In genomic region chr1:17045623-17046022, GRCh38 we compare ENCODE assay signal across 10 cellular contexts. TPM values are rescaled to one million over a fixed set of nuclear protein-coding genes. Genes with fewer than 3 reads are reported as not detected.
DNase-seq lines count a peak whose midpoint lies in the region; ATAC-seq and TF ChIP-seq lines count a peak whose summit lies in the region.
"Had no signal": no experiment of that assay in that cellular context is flagged by ENCODE, and none has a peak within 500 bp of the region (broad histone marks: within the 10 kb centered on the region; RNA-seq: fewer than 3 reads in every experiment).

No MANE protein-coding gene starts in this region.

- peaks cover 15% of the 10 kb centered on the region for H3K4me1 Mint-ChIP-seq in activated CD4-positive, alpha-beta T cell treated with anti-CD3 and anti-CD28 coated beads, Interleukin-2, amount 10 ng/mL, durations not matched to agents 7 days and 5 days
- H3K4me1 Mint-ChIP-seq in activated CD8-positive, alpha-beta T cell treated with anti-CD3 and anti-CD28 coated beads, Interleukin-2, amount 10 ng/mL, durations not matched to agents 7 days and 5 days (ENCODE audit: low read depth) = peaks cover 19% of the 10 kb centered on the region
- H3K4me1 Mint-ChIP-seq in immature natural killer cell = peaks cover 7 to 14% of the 10 kb centered on the region in 2 donors

- H3K4me3 Mint-ChIP-seq in activated CD4-positive, alpha-beta T cell treated with anti-CD3 and anti-CD28 coated beads, Interleukin-2, amount 10 ng/mL, durations not matched to agents 7 days and 5 days = no peak overlapping the region
- H3K4me3 Mint-ChIP-seq in activated CD8-positive, alpha-beta T cell treated with anti-CD3 and anti-CD28 coated beads, Interleukin-2, amount 10 ng/mL, durations not matched to agents 7 days and 5 days = no peak overlapping the region
- peak overlapping the region in 1 of 5 donors; percentile 46 for H3K4me3 Mint-ChIP-seq in immature natural killer cell

- no peaks in the 10 kb centered on the region for H3K27me3 Mint-ChIP-seq in activated CD4-positive, alpha-beta T cell treated with anti-CD3 and anti-CD28 coated beads, Interleukin-2, amount 10 ng/mL, durations not matched to agents 7 days and 5 days
- no peaks in the 10 kb centered on the region for H3K27me3 Mint-ChIP-seq in activated CD8-positive, alpha-beta T cell treated with anti-CD3 and anti-CD28 coated beads, Interleukin-2, amount 10 ng/mL, durations not matched to agents 7 days and 5 days (ENCODE audit: low read depth)
- peaks cover 0 to 1% (median 0%) of the 10 kb centered on the region in 3 donors for H3K27me3 Mint-ChIP-seq in immature natural killer cell (ENCODE audit: low read depth in 3 of 3)

- no peak for ATAC-seq in activated CD8-positive, alpha-beta T cell treated with anti-CD3 and anti-CD28 coated beads, Interleukin-2, amount 10 ng/mL, durations not matched to agents 7 days and 5 days

- H3K9me3 Mint-ChIP-seq in activated CD4-positive, alpha-beta T cell treated with anti-CD3 and anti-CD28 coated beads, Interleukin-2, amount 10 ng/mL, durations not matched to agents 7 days and 5 days = no peaks in the 10 kb centered on the region
- no peaks in the 10 kb centered on the region for H3K9me3 Mint-ChIP-seq in activated CD8-positive, alpha-beta T cell treated with anti-CD3 and anti-CD28 coated beads, Interleukin-2, amount 10 ng/mL, durations not matched to agents 7 days and 5 days (ENCODE audit: insufficient read depth)
- no peaks in the 10 kb centered on the region for H3K9me3 Mint-ChIP-seq in immature natural killer cell

- peaks cover 26% of the 10 kb centered on the region for H3K36me3 Mint-ChIP-seq in activated CD4-positive, alpha-beta T cell treated with anti-CD3 and anti-CD28 coated beads, Interleukin-2, amount 10 ng/mL, durations not matched to agents 7 days and 5 days (ENCODE audit: low read depth)
- H3K36me3 Mint-ChIP-seq in activated CD8-positive, alpha-beta T cell treated with anti-CD3 and anti-CD28 coated beads, Interleukin-2, amount 10 ng/mL, durations not matched to agents 7 days and 5 days (ENCODE audit: low read depth) = peaks cover 26% of the 10 kb centered on the region
- H3K36me3 Mint-ChIP-seq in immature natural killer cell = peaks cover 2 to 23% (median 12%) of the 10 kb centered on the region in 3 donors

- peak overlapping the region; percentile 33 for H3K4me3 ChIP-seq in suprapubic skin
- H3K4me3 ChIP-seq: skin epidermis had no signal

- H3K27me3 ChIP-seq in suprapubic skin = no peaks in the 10 kb centered on the region

- CTCF ChIA-PET in activated CD4-positive, alpha-beta T cell treated with anti-CD3 and anti-CD28 coated beads, Interleukin-2, amount 10 ng/mL, durations not matched to agents 7 days and 5 days (lab: Charles Lee) = interaction anchor here (0.7 to 2.2 kb wide), 4 partner anchors 85 to 142 kb away, joined by 3 to 6 read pairs (median 4); no protein-coding TSS in a partner anchor
- CTCF ChIA-PET in activated CD8-positive, alpha-beta T cell treated with anti-CD3 and anti-CD28 coated beads, Interleukin-2, amount 10 ng/mL, durations not matched to agents 7 days and 5 days (lab: Charles Lee) = interaction anchor here (0.7 to 4.4 kb wide), 20 partner anchors 9 to 425 kb away, joined by 3 to 29 read pairs (median 4); partner anchors contain the start of gene CROCC
- CTCF ChIA-PET in GM10248 (lab: Yijun Ruan, JAX) = interaction anchor here (0.9 to 4.2 kb wide), 14 partner anchors 10 to 424 kb away, joined by 3 to 33 read pairs (median 6); no protein-coding TSS in a partner anchor

- H3K9me3 ChIP-seq in suprapubic skin = no peaks in the 10 kb centered on the region

- POLR2A ChIA-PET in activated CD4-positive, alpha-beta T cell treated with anti-CD3 and anti-CD28 coated beads, Interleukin-2, amount 10 ng/mL, durations not matched to agents 7 days and 5 days (lab: Charles Lee) = no interaction called here
- POLR2A ChIA-PET in activated CD8-positive, alpha-beta T cell treated with anti-CD3 and anti-CD28 coated beads, Interleukin-2, amount 10 ng/mL, durations not matched to agents 7 days and 5 days (lab: Charles Lee) = interaction anchor here (1.0 kb wide), 1 partner anchor 36 kb away, joined by 3 read pairs; no protein-coding TSS in a partner anchor
- POLR2A ChIA-PET in GM10248 (lab: Yijun Ruan, JAX) = no interaction called here

- peaks cover 43% of the 10 kb centered on the region for H3K36me3 ChIP-seq in suprapubic skin

- 26% methylated on average over 6 of the region's 6 CpGs for WGBS in suprapubic skin

- peak overlapping the region; percentile 1 for H3K27ac ChIP-seq in suprapubic skin
- H3K27ac ChIP-seq: C4-2B had no signal

- no peak for TF ChIP-seq EP300 in suprapubic skin (IDR thresholded peaks at IDR 0.05)

- TF ChIP-seq CTCF in suprapubic skin (IDR thresholded peaks at IDR 0.05) (no peak), GM10248 (IDR thresholded peaks at IDR 0.05; ENCODE audit: control extremely low read depth, extremely low read depth, low read depth, missing control alignments) (no peak)

- peak overlapping the region; percentile 67 for H3K27ac Mint-ChIP-seq in activated CD4-positive, alpha-beta T cell treated with anti-CD3 and anti-CD28 coated beads, Interleukin-2, amount 10 ng/mL, durations not matched to agents 7 days and 5 days
- H3K27ac Mint-ChIP-seq in activated CD8-positive, alpha-beta T cell treated with anti-CD3 and anti-CD28 coated beads, Interleukin-2, amount 10 ng/mL, durations not matched to agents 7 days and 5 days = peak overlapping the region; percentile 61
- peak overlapping the region in 4 of 6 donors; percentile 15 to 71 (median 38) for H3K27ac Mint-ChIP-seq in immature natural killer cell

- no peak for DNase-seq in activated CD4-positive, alpha-beta T cell treated with anti-CD3 and anti-CD28 coated beads, Interleukin-2, amount 10 ng/mL, durations not matched to agents 7 days and 5 days
- DNase-seq in activated CD4-positive, alpha-beta T cell treated with anti-CD3 and anti-CD28 coated beads, Interleukin-2, amount 50 U/mL, for 4 hours = no peak
- DNase-seq in activated CD8-positive, alpha-beta T cell treated with anti-CD3 and anti-CD28 coated beads, Interleukin-2, amount 10 ng/mL, durations not matched to agents 7 days and 5 days = no peak
- DNase-seq in immature natural killer cell = no peak
- DNase-seq in suprapubic skin (ENCODE audit: low spot score in 2 of 2) = no peak
- no peak for DNase-seq in GM10248 (ENCODE audit: extremely low spot score)
- DNase-seq in kidney glomerular epithelial cell (lab: John Stamatoyannopoulos, UW) = no peak
- DNase-seq in stimulated activated CD4-positive, alpha-beta T cell treated with anti-CD3 and anti-CD28 coated beads, Interleukin-2, amount 100 ng/mL, for 24 hours = no peak

- no peak for TF ChIP-seq POLR2A in suprapubic skin (IDR thresholded peaks at IDR 0.05)

- H3K4me1 ChIP-seq in suprapubic skin = peaks cover 15% of the 10 kb centered on the region

RNA-seq across cellular contexts. Expression of gene SDHB, which starts 8.2 kb away (rescaled TPM):
- total RNA-seq in activated CD4-positive, alpha-beta T cell treated with anti-CD3 and anti-CD28 coated beads, Interleukin-2, amount 10 ng/mL, durations not matched to agents 7 days and 5 days = 10 to 100 TPM; 77.7 to 82.8 TPM
- 100 to 1,000 TPM in 1 of 2 experiments, 10 to 100 TPM in 1; 90.4 to 101 TPM for total RNA-seq in activated CD8-positive, alpha-beta T cell treated with anti-CD3 and anti-CD28 coated beads, Interleukin-2, amount 10 ng/mL, durations not matched to agents 7 days and 5 days
- polyA plus RNA-seq in immature natural killer cell = 100 to 1,000 TPM; 142 to 299 (median 173) TPM
- total RNA-seq in suprapubic skin = 10 to 100 TPM; 69.0 to 98.3 (median 90.5) TPM

RNA-seq across cellular contexts. Expression of gene ATP13A2, which starts 33.9 kb away (rescaled TPM):
- total RNA-seq in activated CD4-positive, alpha-beta T cell treated with anti-CD3 and anti-CD28 coated beads, Interleukin-2, amount 10 ng/mL, durations not matched to agents 7 days and 5 days = 10 to 100 TPM; 57.1 to 59.4 TPM
- total RNA-seq in activated CD8-positive, alpha-beta T cell treated with anti-CD3 and anti-CD28 coated beads, Interleukin-2, amount 10 ng/mL, durations not matched to agents 7 days and 5 days = 10 to 100 TPM; 42.7 to 51.4 TPM
- 10 to 100 TPM; 21.1 to 53.4 (median 26.3) TPM for polyA plus RNA-seq in immature natural killer cell
- total RNA-seq in suprapubic skin = 10 to 100 TPM; 42.7 to 62.0 (median 47.3) TPM
